Comparison of ENCODE assay signal across 28 cellular contexts in the genomic region with DNA sequence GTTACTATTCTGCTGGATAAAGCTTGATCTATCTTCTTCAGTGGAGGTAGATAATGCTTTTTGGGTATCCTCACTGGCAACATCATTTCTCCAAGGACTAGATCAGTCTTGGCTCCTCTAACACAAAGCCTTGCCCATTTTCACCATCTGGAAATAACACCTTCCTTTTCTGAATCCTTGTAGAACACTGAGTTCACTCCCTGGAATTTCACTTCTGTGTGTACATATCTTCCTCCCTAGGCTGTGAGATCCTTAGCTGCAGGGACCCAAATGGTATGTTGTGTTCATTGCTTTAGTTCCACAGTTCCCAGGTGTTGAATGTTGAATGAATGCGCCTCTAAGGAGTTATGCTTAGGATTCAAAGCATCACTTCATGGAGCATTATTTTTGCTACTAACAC.
"Had no signal": no experiment of that assay in that cellular context is flagged by ENCODE, and none has a peak within 500 bp of the region (broad histone marks: within the 10 kb centered on the region; RNA-seq: fewer than 3 reads in every experiment).

No MANE protein-coding gene starts in this region.

- H3K36me3 Mint-ChIP-seq: naive B cell; natural killer cell treated with Interleukin-12 subunit alpha and Interleukin-12 subunit beta and Interleukin-15 and Interleukin-18, amount 100 ng/mL, for 72 hours; stimulated activated effector memory CD8-positive, alpha-beta T cell treated with anti-CD3 and anti-CD28 coated beads, Interleukin-12 subunit alpha, Interleukin-12 subunit beta, amount 100 ng/mL, for 72 hours; type B pancreatic cell had no signal

- DNase-seq: naive B cell; naive thymus-derived CD8-positive, alpha-beta T cell; nephron progenitor cell; nucleus accumbens; pancreas; right cardiac atrium; right lobe of liver; sigmoid colon; small intestine; stimulated activated CD4-positive, alpha-beta T cell treated with anti-CD3 and anti-CD28 coated beads, Interleukin-15, amount 100 ng/mL, for 24 hours; stimulated activated CD4-positive, alpha-beta T cell treated with anti-CD3 and anti-CD28 coated beads, Interleukin-2, amount 100 ng/mL, for 24 hours; stimulated activated CD4-positive, alpha-beta T cell treated with anti-CD3 and anti-CD28 coated beads, Interleukin-2, amount 100 ng/mL, for 48 hours; stimulated activated CD4-positive, alpha-beta T cell treated with anti-CD3 and anti-CD28 coated beads, Interleukin-4, amount 100 ng/mL, for 24 hours; stimulated activated naive CD4-positive, alpha-beta T cell; stimulated activated naive CD8-positive, alpha-beta T cell treated with anti-CD3 and anti-CD28 coated beads, Interleukin-15, amount 100 ng/mL, for 72 hours; stimulated activated naive CD8-positive, alpha-beta T cell treated with anti-CD3 and anti-CD28 coated beads, Interleukin-15, Interleukin-2, amounts not matched to agents 100 U/mL and 50 U/mL, for 24 hours; substantia nigra; testis; tibial artery; transverse colon; upper lobe of right lung; uterus had no signal

- H3K27ac Mint-ChIP-seq: naive thymus-derived CD8-positive, alpha-beta T cell; natural killer cell treated with Interleukin-12 subunit alpha and Interleukin-12 subunit beta and Interleukin-15 and Interleukin-18, amount 100 ng/mL, for 72 hours; nephron progenitor cell; stimulated activated effector memory CD8-positive, alpha-beta T cell treated with anti-CD3 and anti-CD28 coated beads, Interleukin-12 subunit alpha, Interleukin-12 subunit beta, amount 100 ng/mL, for 72 hours; stimulated activated naive CD8-positive, alpha-beta T cell treated with anti-CD3 and anti-CD28 coated beads, Interleukin-15, amount 100 ng/mL, for 72 hours; type B pancreatic cell had no signal

- H3K27me3 Mint-ChIP-seq: type B pancreatic cell had no signal

- H3K4me1 Mint-ChIP-seq: nephron progenitor cell; neural crest cell; stimulated activated effector memory CD8-positive, alpha-beta T cell treated with anti-CD3 and anti-CD28 coated beads, Interleukin-12 subunit alpha, Interleukin-12 subunit beta, amount 100 ng/mL, for 72 hours; stimulated activated naive CD8-positive, alpha-beta T cell treated with anti-CD3 and anti-CD28 coated beads, Interleukin-15, amount 100 ng/mL, for 72 hours had no signal

- H3K36me3 ChIP-seq: neutrophil, pancreas, prostate gland, right lobe of liver, sigmoid colon, tibial artery, transverse colon, upper lobe of right lung, uterus had no signal

- ATAC-seq: naive thymus-derived CD8-positive, alpha-beta T cell; pancreas; right cardiac atrium; right lobe of liver; stimulated activated effector memory CD8-positive, alpha-beta T cell treated with anti-CD3 and anti-CD28 coated beads, Interleukin-12 subunit alpha, Interleukin-12 subunit beta, amount 100 ng/mL, for 72 hours; stimulated activated naive CD8-positive, alpha-beta T cell treated with anti-CD3 and anti-CD28 coated beads, Interleukin-15, amount 100 ng/mL, for 72 hours; stimulated activated naive CD8-positive, alpha-beta T cell treated with anti-CD3 and anti-CD28 coated beads, Interleukin-15, Interleukin-2, amounts not matched to agents 100 U/mL and 50 U/mL, for 24 hours; upper lobe of right lung had no signal

- H3K4me3 ChIP-seq: pancreas, prostate gland, right lobe of liver, sigmoid colon, testis, tibial artery, transverse colon, upper lobe of right lung, uterus had no signal

- H3K9me3 ChIP-seq: neutrophil, pancreas, prostate gland, right lobe of liver, sigmoid colon, testis, tibial artery, transverse colon, upper lobe of right lung, uterus had no signal

- H3K27me3 ChIP-seq: neutrophil, pancreas, right lobe of liver, sigmoid colon, testis, tibial artery, transverse colon, upper lobe of right lung, uterus had no signal

- H3K9me3 Mint-ChIP-seq: natural killer cell treated with Interleukin-12 subunit alpha and Interleukin-12 subunit beta and Interleukin-15 and Interleukin-18, amount 100 ng/mL, for 72 hours; stimulated activated effector memory CD8-positive, alpha-beta T cell treated with anti-CD3 and anti-CD28 coated beads, Interleukin-12 subunit alpha, Interleukin-12 subunit beta, amount 100 ng/mL, for 72 hours; stimulated activated naive CD8-positive, alpha-beta T cell treated with anti-CD3 and anti-CD28 coated beads, Interleukin-15, amount 100 ng/mL, for 72 hours; type B pancreatic cell had no signal

- H3K27ac ChIP-seq: neutrophil, pancreas, prostate gland, right lobe of liver, sigmoid colon, testis, tibial artery, transverse colon, upper lobe of right lung, uterus had no signal

- H3K4me3 Mint-ChIP-seq: naive B cell; naive thymus-derived CD8-positive, alpha-beta T cell; natural killer cell treated with Interleukin-12 subunit alpha and Interleukin-12 subunit beta and Interleukin-15 and Interleukin-18, amount 100 ng/mL, for 72 hours; nephron progenitor cell; neural crest cell; stimulated activated effector memory CD8-positive, alpha-beta T cell treated with anti-CD3 and anti-CD28 coated beads, Interleukin-12 subunit alpha, Interleukin-12 subunit beta, amount 100 ng/mL, for 72 hours; stimulated activated naive CD8-positive, alpha-beta T cell treated with anti-CD3 and anti-CD28 coated beads, Interleukin-15, amount 100 ng/mL, for 72 hours; type B pancreatic cell had no signal

- H3K4me1 ChIP-seq: pancreas, prostate gland, right lobe of liver, testis, tibial artery, transverse colon, upper lobe of right lung, uterus had no signal
